Comparison of ENCODE assay signal across 7 cellular contexts in genomic region chr19:17282488-17283256, GRCh38. TPM values are rescaled to one million over a fixed set of nuclear protein-coding genes. Genes with fewer than 3 reads are reported as not detected.
DNase-seq lines count a peak whose midpoint lies in the region; ATAC-seq and TF ChIP-seq lines count a peak whose summit lies in the region.

No MANE protein-coding gene starts in this region.

- H2AK5ac ChIP-seq in mesenchymal stem cell (ENCODE audit: low read length, severe bottlenecking), result no peak overlapping the region

- no peak overlapping the region for H3K4ac ChIP-seq in mesenchymal stem cell (ENCODE audit: low read depth in 1 of 2, low read length in 2 of 2)

- H3K4me3 ChIP-seq in ectodermal cell (ENCODE audit: insufficient read depth, low read depth, low read length), result peak overlapping the region; percentile 24
- peak overlapping the region in 1 of 2 experiments; percentile 74 for H3K4me3 ChIP-seq in mesenchymal stem cell (ENCODE audit: insufficient read depth in 1 of 2, low read depth in 1 of 2, low read length in 2 of 2)

- no peak overlapping the region for H3K14ac ChIP-seq in mesenchymal stem cell (ENCODE audit: low read length in 2 of 2)

- peak overlapping the region; percentile 52 for H4K8ac ChIP-seq in mesenchymal stem cell (ENCODE audit: low read length)

- peak; percentile 92 for TF ChIP-seq CTCF in GM13976 (IDR thresholded peaks at IDR 0.05; ENCODE audit: borderline replicate concordance, control extremely low read depth, extremely low read depth, insufficient read depth, missing control alignments)

- no peak overlapping the region for H2BK120ac ChIP-seq in mesenchymal stem cell (ENCODE audit: low read depth, low read length)

- peak; percentile 48 for ATAC-seq in HG03342 (IDR thresholded peaks at IDR 0.05; ENCODE audit: unreplicated experiment)

- H2BK5ac ChIP-seq in mesenchymal stem cell (ENCODE audit: low read depth, low read length, poor library complexity, severe bottlenecking), result no peak overlapping the region

- H3K27ac ChIP-seq in ectodermal cell (ENCODE audit: insufficient read depth, low read depth, low read length, poor library complexity, severe bottlenecking) (no peak overlapping the region), mesenchymal stem cell (ENCODE audit: low read length, poor library complexity, severe bottlenecking) (no peak overlapping the region)

- H3K27me3 ChIP-seq in ectodermal cell (ENCODE audit: control insufficient read depth, insufficient read depth, low read length, poor library complexity, severe bottlenecking) (peaks cover 21% of the 10 kb centered on the region), mesenchymal stem cell (ENCODE audit: control insufficient read depth in 1 of 2, insufficient read depth in 1 of 2, low read length in 2 of 2) (peaks cover 0 to 4% of the 10 kb centered on the region in 2 experiments)

- peaks cover 5% of the 10 kb centered on the region for H3K36me3 ChIP-seq in ectodermal cell (ENCODE audit: control insufficient read depth, insufficient read depth, low read length)
- H3K36me3 ChIP-seq in mesenchymal stem cell (ENCODE audit: control insufficient read depth in 1 of 2, insufficient read depth in 2 of 2, low read depth in 1 of 2, low read length in 2 of 2), result peaks cover 14 to 30% of the 10 kb centered on the region in 2 experiments

- in situ Hi-C loops in GM13976 (cut with MboI; ENCODE audit: low sequenced_read_pairs, unreplicated experiment), result loop anchor here (10.0 kb wide), 1 partner anchor 218 kb away; no protein-coding TSS in a partner anchor

- H4K91ac ChIP-seq in mesenchymal stem cell (ENCODE audit: low read length), result peak overlapping the region; percentile 80

- H2BK12ac ChIP-seq in mesenchymal stem cell (ENCODE audit: low read length in 2 of 2), result peak overlapping the region in 1 of 2 experiments; percentile 5

- H3K23ac ChIP-seq in mesenchymal stem cell (ENCODE audit: low read length in 2 of 2), result no peak overlapping the region

- peak overlapping the region; percentile 43 for H3K9ac ChIP-seq in mesenchymal stem cell (ENCODE audit: low read length)

- H2BK15ac ChIP-seq in mesenchymal stem cell (ENCODE audit: low read depth, poor library complexity, severe bottlenecking), result no peak overlapping the region

- 18 to 19% methylated on average over 49 of the region's 49 CpGs for WGBS in ectodermal cell, 2 experiments
- 33% methylated on average over 49 of the region's 49 CpGs for WGBS in mesenchymal stem cell

- H3K9me3 ChIP-seq in ectodermal cell (ENCODE audit: control insufficient read depth, low read length) (no peaks in the 10 kb centered on the region), mesenchymal stem cell (ENCODE audit: control insufficient read depth, low read length) (no peaks in the 10 kb centered on the region)

- no peaks in the 10 kb centered on the region for H3K79me1 ChIP-seq in mesenchymal stem cell (replicated peaks; ENCODE audit: low read length, poor library complexity, severe bottlenecking)

- H3K4me1 ChIP-seq in ectodermal cell (ENCODE audit: control insufficient read depth, insufficient read depth, low read length), result no peaks in the 10 kb centered on the region
- peaks cover 6% of the 10 kb centered on the region for H3K4me1 ChIP-seq in mesenchymal stem cell (ENCODE audit: control insufficient read depth, insufficient read depth, low read depth, low read length)

- no peak overlapping the region for H3K18ac ChIP-seq in mesenchymal stem cell (ENCODE audit: low read depth in 1 of 2, low read length in 2 of 2)

- no peak overlapping the region for H2AFZ ChIP-seq in mesenchymal stem cell (ENCODE audit: low read depth, low read length)

- DNase-seq in GM13976 (ENCODE audit: low spot score), result peak; percentile 93
- peak; percentile 94 for DNase-seq in NCI-H69 (lab: John Stamatoyannopoulos, UW)
- peak; percentile 71 to 72 for DNase-seq in activated CD4-positive, alpha-beta T cell treated with anti-CD3 and anti-CD28 coated beads, Interleukin-2, amount 50 U/mL, for 4 hours
- DNase-seq in mesenchymal stem cell, result peak; percentile 69
- DNase-seq in stimulated activated CD8-positive, alpha-beta memory T cell treated with anti-CD3 and anti-CD28 coated beads, Interleukin-12 subunit alpha, Interleukin-12 subunit beta, amount 100 ng/mL, for 1 hour (ENCODE audit: low read depth), result peak; percentile 65

- no peak overlapping the region for H3K4me2 ChIP-seq in mesenchymal stem cell (ENCODE audit: low read length, poor library complexity, severe bottlenecking)

RNA-seq across cellular contexts. Expression of gene ANKLE1, which starts 1.0 kb away (rescaled TPM):
- 3.9 TPM for polyA plus RNA-seq in ectodermal cell (2013, experiment 1 of 4)
- polyA plus RNA-seq in ectodermal cell (2013, experiment 2 of 4), result 3.7 TPM
- 4.1 TPM for polyA plus RNA-seq in ectodermal cell (2013, experiment 3 of 4)
- 2.8 TPM for polyA plus RNA-seq in ectodermal cell (2013, experiment 4 of 4)
- polyA plus RNA-seq in mesenchymal stem cell (2013, experiment 1 of 2), result 0.36 TPM
- polyA plus RNA-seq in mesenchymal stem cell (2013, experiment 2 of 2), result 0.34 TPM

RNA-seq across cellular contexts. Expression of gene BABAM1, which starts 15.4 kb away (rescaled TPM):
- 129 TPM for polyA plus RNA-seq in ectodermal cell (2013, experiment 1 of 4)
- 116 TPM for polyA plus RNA-seq in ectodermal cell (2013, experiment 2 of 4)
- 96.0 TPM for polyA plus RNA-seq in ectodermal cell (2013, experiment 3 of 4)
- 97.9 TPM for polyA plus RNA-seq in ectodermal cell (2013, experiment 4 of 4)
- polyA plus RNA-seq in mesenchymal stem cell (2013, experiment 1 of 2), result 100 TPM
- polyA plus RNA-seq in mesenchymal stem cell (2013, experiment 2 of 2), result 103 TPM

RNA-seq across cellular contexts. Expression of gene USHBP1, which starts 18.1 kb away (rescaled TPM):
- 0.91 TPM for polyA plus RNA-seq in ectodermal cell (2013, experiment 1 of 4)
- polyA plus RNA-seq in ectodermal cell (2013, experiment 2 of 4), result 1.3 TPM
- polyA plus RNA-seq in ectodermal cell (2013, experiment 3 of 4), result 0.75 TPM
- polyA plus RNA-seq in ectodermal cell (2013, experiment 4 of 4), result 0.45 TPM
- polyA plus RNA-seq in mesenchymal stem cell (2013, experiment 1 of 2), result not detected
- polyA plus RNA-seq in mesenchymal stem cell (2013, experiment 2 of 2), result not detected

RNA-seq across cellular contexts. Expression of gene ABHD8, which starts 20.6 kb away (rescaled TPM):
- polyA plus RNA-seq in ectodermal cell (2013, experiment 1 of 4), result 12.9 TPM
- 12.1 TPM for polyA plus RNA-seq in ectodermal cell (2013, experiment 2 of 4)
- polyA plus RNA-seq in ectodermal cell (2013, experiment 3 of 4), result 8.8 TPM
- 11.1 TPM for polyA plus RNA-seq in ectodermal cell (2013, experiment 4 of 4)
- 5.3 TPM for polyA plus RNA-seq in mesenchymal stem cell (2013, experiment 1 of 2)
- 5.1 TPM for polyA plus RNA-seq in mesenchymal stem cell (2013, experiment 2 of 2)

RNA-seq across cellular contexts. Expression of gene MRPL34, which starts 23.0 kb away (rescaled TPM):
- polyA plus RNA-seq in ectodermal cell (2013, experiment 1 of 4), result 47.0 TPM
- polyA plus RNA-seq in ectodermal cell (2013, experiment 2 of 4), result 48.2 TPM
- polyA plus RNA-seq in ectodermal cell (2013, experiment 3 of 4), result 56.2 TPM
- polyA plus RNA-seq in ectodermal cell (2013, experiment 4 of 4), result 66.2 TPM
- polyA plus RNA-seq in mesenchymal stem cell (2013, experiment 1 of 2), result 81.3 TPM
- 83.5 TPM for polyA plus RNA-seq in mesenchymal stem cell (2013, experiment 2 of 2)
